In the genomic region with DNA sequence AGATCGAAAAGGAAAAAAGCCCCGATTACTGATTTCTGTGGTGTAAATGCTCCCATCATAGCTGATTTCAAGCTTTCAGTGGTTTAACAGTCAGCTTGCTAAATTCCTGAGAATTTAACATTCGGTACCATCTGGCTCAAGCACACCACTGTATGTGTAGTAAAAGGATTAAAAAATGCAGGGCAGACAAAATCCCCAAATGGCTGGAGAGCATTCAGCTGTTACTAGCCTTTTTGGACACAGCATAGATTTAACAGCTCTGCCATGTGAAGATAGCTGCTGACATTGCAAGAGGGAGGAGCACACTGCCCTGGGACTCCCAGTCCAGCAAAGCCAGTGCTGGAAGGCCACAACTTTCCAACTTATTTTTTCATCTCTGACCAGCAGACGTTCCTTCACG, we compare ENCODE assay signal across 1 cellular context.
TF ChIP-seq lines count a peak whose summit lies in the region.

No MANE protein-coding gene starts in this region.

TF ChIP-seq in liver, 16 proteins besides CTCF, POLR2A, EP300 and RAD21 (continued from another document):
- no peak for TF ChIP-seq HNF4A (conservative IDR thresholded peaks at IDR 0.05)
- no peak for TF ChIP-seq RXRA (IDR thresholded peaks at IDR 0.05)
- no peak for TF ChIP-seq SP1 (IDR thresholded peaks at IDR 0.05)
